21 cellular contexts compared by ENCODE assay signal in the genomic region with DNA sequence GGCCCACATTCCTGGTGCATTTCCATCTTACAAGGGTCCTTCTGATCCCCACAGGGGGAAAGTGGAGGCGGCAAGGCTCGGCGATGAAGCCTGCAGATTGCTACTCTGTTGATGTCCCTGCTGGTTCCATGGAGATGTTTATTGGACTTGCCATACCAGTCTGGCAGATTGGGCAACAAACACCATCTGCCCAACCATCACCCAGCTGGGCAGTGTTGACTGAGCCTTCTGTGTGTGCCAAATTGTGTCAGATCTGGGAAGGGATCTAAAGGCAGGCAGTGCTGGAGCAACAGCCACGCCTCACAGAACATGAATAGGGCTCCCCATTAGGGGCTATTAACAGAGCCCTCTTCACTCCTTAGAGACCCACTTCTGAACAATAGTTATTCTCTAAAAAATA. TPM values are rescaled to one million over a fixed set of nuclear protein-coding genes. Genes with fewer than 3 reads are reported as not detected.
DNase-seq lines count a peak whose midpoint lies in the region; ATAC-seq and TF ChIP-seq lines count a peak whose summit lies in the region.
"Had no signal": no experiment of that assay in that cellular context is flagged by ENCODE, and none has a peak within 500 bp of the region (broad histone marks: within the 10 kb centered on the region; RNA-seq: fewer than 3 reads in every experiment).

No MANE protein-coding gene starts in this region.

- H3K27me3 Mint-ChIP-seq in stimulated activated naive CD8-positive, alpha-beta T cell treated with anti-CD3 and anti-CD28 coated beads, Interleukin-15, amount 100 ng/mL, for 72 hours: peaks cover 8% of the 10 kb centered on the region

- no peak for TF ChIP-seq POLR2A in stomach (IDR thresholded peaks at IDR 0.05)

- H3K4me1 ChIP-seq in stomach: no peaks in the 10 kb centered on the region

- H3K4me3 Mint-ChIP-seq in stimulated activated naive CD8-positive, alpha-beta T cell treated with anti-CD3 and anti-CD28 coated beads, Interleukin-15, amount 100 ng/mL, for 72 hours: no peak overlapping the region
- H3K4me3 Mint-ChIP-seq: CD4-positive, CD25-positive, alpha-beta regulatory T cell had no signal

- DNase-seq in DMS 273 treated with DMSO at 0.1 percent for 48 hours (lab: John Stamatoyannopoulos, UW): peak; percentile 84
- peak; percentile 67 for DNase-seq in LNCaP clone FGC (ENCODE audit: low read depth)
- DNase-seq in NCI-H446 treated with DMSO at 0.1 percent for 48 hours (lab: John Stamatoyannopoulos, UW): peak; percentile 36
- DNase-seq in epithelial cell of esophagus (ENCODE audit: low read depth): peak; percentile 7
- DNase-seq in inferior parietal cortex (ENCODE audit: extremely low spot score): no peak
- no peak for DNase-seq in stomach
- DNase-seq in stimulated activated naive CD8-positive, alpha-beta T cell treated with anti-CD3 and anti-CD28 coated beads, Interleukin-15, amount 100 ng/mL, for 72 hours: no peak
- DNase-seq: CD4-positive, CD25-positive, alpha-beta regulatory T cell; Kasumi-1; MG63; NCI-H1417; NCI-H187 treated with DMSO at 0.1 percent for 48 hours; NCI-H2107; NCI-H345; NCI-H526 treated with DMSO at 0.1 percent for 48 hours; PC-9; RPMI8226; SHP77; SW 1271 had no signal

- H3K9me3 ChIP-seq in stomach: no peaks in the 10 kb centered on the region
- H3K9me3 ChIP-seq: MG63 had no signal

- no peak overlapping the region for H3K4me3 ChIP-seq in LNCaP clone FGC (ENCODE audit: low read depth, low read length)
- H3K4me3 ChIP-seq in epithelial cell of esophagus (ENCODE audit: low read length): no peak overlapping the region
- no peak overlapping the region for H3K4me3 ChIP-seq in stomach
- H3K4me3 ChIP-seq: MG63, PC-9, SK-N-MC had no signal

- no peaks in the 10 kb centered on the region for H3K36me3 ChIP-seq in stomach
- H3K36me3 ChIP-seq: MG63 had no signal

- no peak for TF ChIP-seq CTCF in LNCaP clone FGC (IDR thresholded peaks at IDR 0.05; ENCODE audit: control insufficient read depth, extremely low read depth, insufficient read depth)
- no peak for TF ChIP-seq CTCF in epithelial cell of esophagus (IDR thresholded peaks at IDR 0.05; ENCODE audit: insufficient read depth, low read depth, low read length, missing control alignments)
- TF ChIP-seq CTCF in stomach (IDR thresholded peaks at IDR 0.05): no peak

- H3K27ac Mint-ChIP-seq in stimulated activated naive CD8-positive, alpha-beta T cell treated with anti-CD3 and anti-CD28 coated beads, Interleukin-15, amount 100 ng/mL, for 72 hours: no peak overlapping the region
- H3K27ac Mint-ChIP-seq: CD4-positive, CD25-positive, alpha-beta regulatory T cell had no signal

- H3K27me3 ChIP-seq in stomach: peaks cover 0 to 15% (median 0%) of the 10 kb centered on the region in 3 donors
- H3K27me3 ChIP-seq: MG63 had no signal

- no peaks in the 10 kb centered on the region for H3K9me3 Mint-ChIP-seq in stimulated activated naive CD8-positive, alpha-beta T cell treated with anti-CD3 and anti-CD28 coated beads, Interleukin-15, amount 100 ng/mL, for 72 hours
- H3K9me3 Mint-ChIP-seq: CD4-positive, CD25-positive, alpha-beta regulatory T cell had no signal

- 74 to 89% (median 84%) methylated on average over 4 of the region's 4 CpGs for WGBS in stomach, 5 donors

- no peak overlapping the region for H3K27ac ChIP-seq in stomach
- H3K27ac ChIP-seq: PC-9, SK-N-MC had no signal

- no peak for ATAC-seq in stimulated activated naive CD8-positive, alpha-beta T cell treated with anti-CD3 and anti-CD28 coated beads, Interleukin-15, amount 100 ng/mL, for 72 hours
- ATAC-seq: HCT116 had no signal

- intact Hi-C loops in stomach (cut with DNase I; ENCODE audit: low total_unique reads): no loop called here

- no peak for TF ChIP-seq EP300 in stomach (IDR thresholded peaks at IDR 0.05)

- H3K4me1 Mint-ChIP-seq in stimulated activated naive CD8-positive, alpha-beta T cell treated with anti-CD3 and anti-CD28 coated beads, Interleukin-15, amount 100 ng/mL, for 72 hours: no peaks in the 10 kb centered on the region
- H3K4me1 Mint-ChIP-seq: CD4-positive, CD25-positive, alpha-beta regulatory T cell had no signal

RNA-seq across cellular contexts. Expression of gene FLT1, which starts 35.0 kb away (rescaled TPM):
- 10 to 100 TPM in 2 of 5 donors, 1 to 10 TPM in 2, not detected in 1; 3.6 to 41.9 (median 14.1) TPM for total RNA-seq in stomach
- polyA plus RNA-seq in stomach: 1 to 10 TPM in 2 of 3 donors, under 1 TPM in 1; 1.00 to 3.3 (median 3.2) TPM
- total RNA-seq: PC-9 had no signal

Comparison
In these comparisons a context has a peak if more than half of its experiments do, and no peak if none do; other contexts are left out.
1. DNase-seq: peak in DMS 273 treated with DMSO at 0.1 percent for 48 hours (single experiment), LNCaP clone FGC (single experiment), NCI-H446 treated with DMSO at 0.1 percent for 48 hours (single experiment) and epithelial cell of esophagus (single experiment); none in inferior parietal cortex (single experiment), stomach (single experiment) and stimulated activated naive CD8-positive, alpha-beta T cell treated with anti-CD3 and anti-CD28 coated beads, Interleukin-15, amount 100 ng/mL, for 72 hours (0 of 2).